ENCODE assay signal across 28 cellular contexts in genomic region chr6:22204153-22204552, GRCh38.
"Had no signal": no experiment of that assay in that cellular context is flagged by ENCODE, and none has a peak within 500 bp of the region (broad histone marks: within the 10 kb centered on the region; RNA-seq: fewer than 3 reads in every experiment).

No MANE protein-coding gene starts in this region.

- H3K27me3 ChIP-seq: Peyer's patch, SJSA1 had no signal

- H3K9me3 ChIP-seq: Peyer's patch, SJSA1, SK-N-SH had no signal

- H3K4me3 ChIP-seq: Peyer's patch, SJSA1 had no signal

- H3K4me2 ChIP-seq: KMS-11, SK-N-SH had no signal

- H3K9ac ChIP-seq: KMS-11, SK-N-SH had no signal

- DNase-seq: Karpas-422, KBM-7, MM.1S, MV-4-11, NCI-H1092, NCI-H1105, NCI-H1417 treated with DMSO at 0.1 percent for 48 hours, NCI-H1436 treated with DMSO at 0.1 percent for 48 hours, NCI-H1694 treated with DMSO at 0.1 percent for 48 hours, NCI-H187 treated with DMSO at 0.1 percent for 48 hours, NCI-H2029, NCI-H2081, NCI-H2227 treated with DMSO at 0.1 percent for 48 hours, NCI-H345, NCI-H446, NCI-H510A treated with DMSO at 0.1 percent for 48 hours, NCI-H524 treated with DMSO at 0.1 percent for 48 hours, NCI-H526 treated with DMSO at 0.1 percent for 48 hours, NCI-H82, PC-3, Peyer's patch, Right ventricle myocardium superior, RPMI8226, SHP77 treated with DMSO at 0.1 percent for 48 hours, SK-N-SH, SW 1271 had no signal

- H3K4me1 ChIP-seq: Peyer's patch, SJSA1 had no signal

- H3K36me3 ChIP-seq: Peyer's patch, SJSA1 had no signal

- H3K27ac ChIP-seq: KMS-11, Peyer's patch, SJSA1 had no signal
